In the genomic region with DNA sequence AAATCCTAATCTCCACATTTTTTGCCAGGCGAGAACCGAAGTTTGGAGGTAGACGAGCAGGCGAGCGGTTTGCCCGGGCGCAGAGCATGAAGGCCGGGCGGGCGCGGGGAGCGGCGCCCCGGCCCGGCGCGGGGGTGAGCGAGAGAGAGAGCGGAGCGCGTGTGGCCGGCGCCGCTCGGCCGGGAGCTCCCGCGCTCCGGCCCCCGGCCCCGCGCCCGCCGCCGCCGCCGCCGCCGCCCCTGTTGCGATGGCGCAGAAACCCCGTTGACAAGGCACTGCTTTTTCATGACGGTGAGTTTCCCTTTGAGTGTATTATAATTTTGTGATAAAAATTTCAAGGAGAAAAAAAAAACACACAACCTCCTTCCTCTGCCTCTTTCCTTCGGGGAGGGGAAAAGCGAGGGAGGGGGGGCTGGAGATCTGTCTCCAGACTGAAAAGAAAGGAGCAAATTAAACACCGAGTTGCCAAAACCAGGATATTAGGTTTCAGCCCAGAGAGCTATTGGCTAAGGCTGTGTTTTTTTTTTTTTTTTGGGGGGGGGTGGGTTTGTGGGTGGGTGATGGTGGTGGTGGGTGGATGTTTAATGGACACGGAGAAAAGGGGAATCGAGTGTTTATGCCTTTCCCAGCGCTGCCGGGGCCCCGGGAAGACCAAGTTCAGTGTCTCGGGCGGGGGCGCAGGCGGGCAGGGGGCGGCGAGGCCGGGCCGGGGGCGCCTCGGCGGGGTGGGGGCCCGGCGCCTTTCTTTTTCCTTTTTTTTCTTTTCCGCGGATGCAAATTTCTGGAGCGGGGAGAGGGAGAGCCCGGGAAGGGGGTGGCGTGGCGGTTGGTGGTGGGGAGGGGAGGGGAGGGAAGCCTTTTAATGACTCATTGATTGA, we compare ENCODE assay signal across 8 cellular contexts. TPM values are rescaled to one million over a fixed set of nuclear protein-coding genes. Genes with fewer than 3 reads are reported as not detected.
DNase-seq lines count a peak whose midpoint lies in the region; ATAC-seq, FAIRE-seq and TF ChIP-seq lines count a peak whose summit lies in the region.

A gene with protein sequence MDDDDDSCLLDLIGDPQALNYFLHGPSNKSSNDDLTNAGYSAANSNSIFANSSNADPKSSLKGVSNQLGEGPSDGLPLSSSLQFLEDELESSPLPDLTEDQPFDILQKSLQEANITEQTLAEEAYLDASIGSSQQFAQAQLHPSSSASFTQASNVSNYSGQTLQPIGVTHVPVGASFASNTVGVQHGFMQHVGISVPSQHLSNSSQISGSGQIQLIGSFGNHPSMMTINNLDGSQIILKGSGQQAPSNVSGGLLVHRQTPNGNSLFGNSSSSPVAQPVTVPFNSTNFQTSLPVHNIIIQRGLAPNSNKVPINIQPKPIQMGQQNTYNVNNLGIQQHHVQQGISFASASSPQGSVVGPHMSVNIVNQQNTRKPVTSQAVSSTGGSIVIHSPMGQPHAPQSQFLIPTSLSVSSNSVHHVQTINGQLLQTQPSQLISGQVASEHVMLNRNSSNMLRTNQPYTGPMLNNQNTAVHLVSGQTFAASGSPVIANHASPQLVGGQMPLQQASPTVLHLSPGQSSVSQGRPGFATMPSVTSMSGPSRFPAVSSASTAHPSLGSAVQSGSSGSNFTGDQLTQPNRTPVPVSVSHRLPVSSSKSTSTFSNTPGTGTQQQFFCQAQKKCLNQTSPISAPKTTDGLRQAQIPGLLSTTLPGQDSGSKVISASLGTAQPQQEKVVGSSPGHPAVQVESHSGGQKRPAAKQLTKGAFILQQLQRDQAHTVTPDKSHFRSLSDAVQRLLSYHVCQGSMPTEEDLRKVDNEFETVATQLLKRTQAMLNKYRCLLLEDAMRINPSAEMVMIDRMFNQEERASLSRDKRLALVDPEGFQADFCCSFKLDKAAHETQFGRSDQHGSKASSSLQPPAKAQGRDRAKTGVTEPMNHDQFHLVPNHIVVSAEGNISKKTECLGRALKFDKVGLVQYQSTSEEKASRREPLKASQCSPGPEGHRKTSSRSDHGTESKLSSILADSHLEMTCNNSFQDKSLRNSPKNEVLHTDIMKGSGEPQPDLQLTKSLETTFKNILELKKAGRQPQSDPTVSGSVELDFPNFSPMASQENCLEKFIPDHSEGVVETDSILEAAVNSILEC (plus strand): TSS at position 242 of the 878 bp plus-strand sequence. CDS start 39,971 bp downstream, outside the sequence.

- peak within 1 kb of the TSS; percentile 96 for H3K4me2 ChIP-seq in keratinocyte (ENCODE audit: control insufficient read depth, extremely low read depth, insufficient read depth, low read depth, low read length)

- dilution Hi-C loops in keratinocyte (cut with MboI; ENCODE audit: extremely low pct_ligation_motif_present, low sequenced_read_pairs) = no loop called here

- peak within 1 kb of the TSS; percentile 78 for H2AFZ ChIP-seq in keratinocyte (ENCODE audit: control insufficient read depth, low read length)

- DNase-seq in A172 (ENCODE audit: low spot score) (peak; percentile 64), NCI-H345 (lab: John Stamatoyannopoulos, UW) (peak; percentile 69), keratinocyte (ENCODE audit: low read depth, low spot score) (no peak)
- peak; percentile 82 for DNase-seq in activated CD4-positive, CD25-positive, alpha-beta regulatory T cell treated with anti-CD3 and anti-CD28 coated beads, Interleukin-2, amount 50 U/mL, for 72 hours
- DNase-seq in central memory CD4-positive, alpha-beta T cell = peak; percentile 76
- peak; percentile 23 to 74 for DNase-seq in stimulated activated CD4-positive, alpha-beta T cell treated with anti-CD3 and anti-CD28 coated beads, Interleukin-12 subunit alpha, Interleukin-12 subunit beta, amount 100 ng/mL, for 24 hours (ENCODE audit: low read depth in 2 of 2)

- H3K27ac ChIP-seq in keratinocyte (ENCODE audit: control insufficient read depth, insufficient read depth, low read length) = peak within 1 kb of the TSS; percentile 96

- no peaks in the 10 kb centered on the region for H3K27me3 ChIP-seq in keratinocyte (ENCODE audit: control insufficient read depth, extremely low read depth, insufficient read depth, low read length)

- H3K4me3 ChIP-seq in keratinocyte (ENCODE audit: control insufficient read depth in 2 of 3, extremely low read depth in 1 of 3, insufficient read depth in 2 of 3, low read depth in 1 of 3, low read length in 3 of 3) = peak within 1 kb of the TSS; percentile 82 to 88 (median 85)

- ATAC-seq in GM19455 (IDR thresholded peaks at IDR 0.05; ENCODE audit: unreplicated experiment) (peak; percentile 6), HG02623 (IDR thresholded peaks at IDR 0.05; ENCODE audit: unreplicated experiment) (no peak)

- peaks cover 16% of the 10 kb centered on the region for H3K79me2 ChIP-seq in keratinocyte (ENCODE audit: control insufficient read depth, insufficient read depth, low read length)

- no peaks in the 10 kb centered on the region for H3K9me1 ChIP-seq in keratinocyte (ENCODE audit: control insufficient read depth, extremely low read depth, insufficient read depth, low read length)

- H3K4me1 ChIP-seq in keratinocyte (ENCODE audit: control insufficient read depth, extremely low read depth, insufficient read depth, low read length) = peaks cover 11% of the 10 kb centered on the region

- H3K36me3 ChIP-seq in keratinocyte (ENCODE audit: control insufficient read depth in 2 of 2, extremely low read depth in 1 of 2, insufficient read depth in 2 of 2, low read length in 2 of 2) = peaks cover 0 to 1% of the 10 kb centered on the region in 2 experiments

- no peak for TF ChIP-seq CTCF in keratinocyte (optimal IDR thresholded peaks at IDR 0.05 in 1 of 3, IDR thresholded peaks at IDR 0.05 in 1 of 3, conservative IDR thresholded peaks at IDR 0.05 in 1 of 3; ENCODE audit: extremely low read depth in 1 of 3, insufficient read depth in 2 of 3, low read length in 3 of 3)

- no peaks in the 10 kb centered on the region for H4K20me1 ChIP-seq in keratinocyte (ENCODE audit: control insufficient read depth, extremely low read depth, insufficient read depth, low read length)

- no peaks in the 10 kb centered on the region for H3K9me3 ChIP-seq in keratinocyte (ENCODE audit: control insufficient read depth, low read depth, low read length)

- H3K9ac ChIP-seq in keratinocyte (ENCODE audit: control insufficient read depth, extremely low read depth, insufficient read depth, low read length) = peak within 1 kb of the TSS; percentile 98

- no peak for FAIRE-seq in keratinocyte (lab: Jason Lieb, UNC)

RNA-seq across cellular contexts. Expression of the gene that starts here (rescaled TPM):
- 3.7 and 3.9 TPM in 2 replicates for total RNA-seq in A172 (2014; rRNA removed; shearing (Covaris generic))
- 4.2 to 6.5 TPM (median 5.0 TPM) in 3 replicates for polyA plus RNA-seq in keratinocyte
- 1.4 TPM for polyA plus RNA-seq in keratinocyte (2011; ENCODE audit: low read depth)
- 3.3 and 5.7 TPM in 2 replicates for polyA plus RNA-seq in keratinocyte (2011; cell fraction: cytosol; rRNA removed)
- 8.0 and 8.2 TPM in 2 replicates for polyA plus RNA-seq in keratinocyte (2011; cell fraction: nucleus; rRNA removed)
- polyA plus RNA-seq in keratinocyte (2012; ENCODE audit: low replicate concordance) = 3.0 and 3.6 TPM in 2 replicates
- 5.6 to 13.1 TPM (median 10.2 TPM) in 3 replicates for polyA minus RNA-seq in keratinocyte
- 5.4 TPM for polyA minus RNA-seq in keratinocyte (2011; cell fraction: cytosol; rRNA and poly(A)+ RNA removed)
- 6.0 and 10.6 TPM in 2 replicates for polyA minus RNA-seq in keratinocyte (2011; cell fraction: nucleus; rRNA and poly(A)+ RNA removed)
